In the genomic region with DNA sequence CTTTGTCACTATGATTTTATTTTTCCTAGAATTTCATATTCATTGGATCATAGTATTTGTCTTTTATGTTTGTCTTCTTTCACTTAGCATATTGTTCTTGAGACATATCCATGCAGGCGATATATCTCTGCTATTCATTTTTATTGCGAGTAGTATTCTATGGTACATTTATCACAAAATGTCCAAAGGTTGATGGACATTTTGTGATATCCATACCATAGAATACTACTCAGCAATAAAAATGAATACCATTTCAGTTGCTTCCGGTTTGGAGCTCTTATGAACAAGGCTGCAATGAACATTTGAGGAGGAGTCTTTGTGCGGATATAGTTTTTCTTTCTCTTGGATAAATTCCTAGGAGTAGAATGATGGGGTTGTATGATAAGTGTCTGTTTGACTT, we compare ENCODE assay signal across 1 cellular context.
TF ChIP-seq lines count a peak whose summit lies in the region.

No MANE protein-coding gene starts in this region.

TF ChIP-seq in GM23338, 12 proteins besides CTCF, POLR2A, EP300 and RAD21 (continued from another document):
- TF ChIP-seq, protein P1, sequence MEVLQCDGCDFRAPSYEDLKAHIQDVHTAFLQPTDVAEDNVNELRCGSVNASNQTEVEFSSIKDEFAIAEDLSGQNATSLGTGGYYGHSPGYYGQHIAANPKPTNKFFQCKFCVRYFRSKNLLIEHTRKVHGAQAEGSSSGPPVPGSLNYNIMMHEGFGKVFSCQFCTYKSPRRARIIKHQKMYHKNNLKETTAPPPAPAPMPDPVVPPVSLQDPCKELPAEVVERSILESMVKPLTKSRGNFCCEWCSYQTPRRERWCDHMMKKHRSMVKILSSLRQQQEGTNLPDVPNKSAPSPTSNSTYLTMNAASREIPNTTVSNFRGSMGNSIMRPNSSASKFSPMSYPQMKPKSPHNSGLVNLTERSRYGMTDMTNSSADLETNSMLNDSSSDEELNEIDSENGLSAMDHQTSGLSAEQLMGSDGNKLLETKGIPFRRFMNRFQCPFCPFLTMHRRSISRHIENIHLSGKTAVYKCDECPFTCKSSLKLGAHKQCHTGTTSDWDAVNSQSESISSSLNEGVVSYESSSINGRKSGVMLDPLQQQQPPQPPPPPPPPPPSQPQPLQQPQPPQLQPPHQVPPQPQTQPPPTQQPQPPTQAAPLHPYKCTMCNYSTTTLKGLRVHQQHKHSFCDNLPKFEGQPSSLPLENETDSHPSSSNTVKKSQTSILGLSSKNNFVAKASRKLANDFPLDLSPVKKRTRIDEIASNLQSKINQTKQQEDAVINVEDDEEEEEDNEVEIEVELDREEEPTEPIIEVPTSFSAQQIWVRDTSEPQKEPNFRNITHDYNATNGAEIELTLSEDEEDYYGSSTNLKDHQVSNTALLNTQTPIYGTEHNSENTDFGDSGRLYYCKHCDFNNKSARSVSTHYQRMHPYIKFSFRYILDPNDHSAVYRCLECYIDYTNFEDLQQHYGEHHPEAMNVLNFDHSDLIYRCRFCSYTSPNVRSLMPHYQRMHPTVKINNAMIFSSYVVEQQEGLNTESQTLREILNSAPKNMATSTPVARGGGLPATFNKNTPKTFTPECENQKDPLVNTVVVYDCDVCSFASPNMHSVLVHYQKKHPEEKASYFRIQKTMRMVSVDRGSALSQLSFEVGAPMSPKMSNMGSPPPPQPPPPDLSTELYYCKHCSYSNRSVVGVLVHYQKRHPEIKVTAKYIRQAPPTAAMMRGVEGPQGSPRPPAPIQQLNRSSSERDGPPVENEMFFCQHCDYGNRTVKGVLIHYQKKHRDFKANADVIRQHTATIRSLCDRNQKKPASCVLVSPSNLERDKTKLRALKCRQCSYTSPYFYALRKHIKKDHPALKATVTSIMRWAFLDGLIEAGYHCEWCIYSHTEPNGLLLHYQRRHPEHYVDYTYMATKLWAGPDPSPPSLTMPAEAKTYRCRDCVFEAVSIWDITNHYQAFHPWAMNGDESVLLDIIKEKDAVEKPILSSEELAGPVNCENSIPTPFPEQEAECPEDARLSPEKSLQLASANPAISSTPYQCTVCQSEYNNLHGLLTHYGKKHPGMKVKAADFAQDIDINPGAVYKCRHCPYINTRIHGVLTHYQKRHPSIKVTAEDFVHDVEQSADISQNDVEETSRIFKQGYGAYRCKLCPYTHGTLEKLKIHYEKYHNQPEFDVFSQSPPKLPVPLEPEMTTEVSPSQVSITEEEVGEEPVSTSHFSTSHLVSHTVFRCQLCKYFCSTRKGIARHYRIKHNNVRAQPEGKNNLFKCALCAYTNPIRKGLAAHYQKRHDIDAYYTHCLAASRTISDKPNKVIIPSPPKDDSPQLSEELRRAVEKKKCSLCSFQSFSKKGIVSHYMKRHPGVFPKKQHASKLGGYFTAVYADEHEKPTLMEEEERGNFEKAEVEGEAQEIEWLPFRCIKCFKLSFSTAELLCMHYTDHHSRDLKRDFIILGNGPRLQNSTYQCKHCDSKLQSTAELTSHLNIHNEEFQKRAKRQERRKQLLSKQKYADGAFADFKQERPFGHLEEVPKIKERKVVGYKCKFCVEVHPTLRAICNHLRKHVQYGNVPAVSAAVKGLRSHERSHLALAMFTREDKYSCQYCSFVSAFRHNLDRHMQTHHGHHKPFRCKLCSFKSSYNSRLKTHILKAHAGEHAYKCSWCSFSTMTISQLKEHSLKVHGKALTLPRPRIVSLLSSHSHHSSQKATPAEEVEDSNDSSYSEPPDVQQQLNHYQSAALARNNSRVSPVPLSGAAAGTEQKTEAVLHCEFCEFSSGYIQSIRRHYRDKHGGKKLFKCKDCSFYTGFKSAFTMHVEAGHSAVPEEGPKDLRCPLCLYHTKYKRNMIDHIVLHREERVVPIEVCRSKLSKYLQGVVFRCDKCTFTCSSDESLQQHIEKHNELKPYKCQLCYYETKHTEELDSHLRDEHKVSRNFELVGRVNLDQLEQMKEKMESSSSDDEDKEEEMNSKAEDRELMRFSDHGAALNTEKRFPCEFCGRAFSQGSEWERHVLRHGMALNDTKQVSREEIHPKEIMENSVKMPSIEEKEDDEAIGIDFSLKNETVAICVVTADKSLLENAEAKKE (CRISPR knock-in tag; IDR thresholded peaks at IDR 0.05): no peak
- TF ChIP-seq ZNF114 (CRISPR knock-in tag; IDR thresholded peaks at IDR 0.05): no peak
- TF ChIP-seq EZH2 (IDR thresholded peaks at IDR 0.05; ENCODE audit: low read depth, unreplicated experiment): no peak
